8 cellular contexts compared by ENCODE assay signal in genomic region chr7:151058766-151059361, GRCh38. TPM values are rescaled to one million over a fixed set of nuclear protein-coding genes. Genes with fewer than 3 reads are reported as not detected.
A peak's percentile ranks its signal among the peaks of the same experiment; 100 is the strongest.
DNase-seq lines count a peak whose midpoint lies in the region; ATAC-seq and TF ChIP-seq lines count a peak whose summit lies in the region.

No MANE protein-coding gene starts in this region.

- no peaks in the 10 kb centered on the region for H3K27me3 ChIP-seq in neutrophil

- no peak for TF ChIP-seq CTCF in neutrophil (IDR thresholded peaks at IDR 0.05)

- peak; percentile 17 for DNase-seq in stimulated activated CD4-positive, alpha-beta T cell treated with anti-CD3 and anti-CD28 coated beads, Interleukin-4, amount 100 ng/mL, for 24 hours
- no peak for DNase-seq in stimulated activated CD4-positive, alpha-beta T cell treated with anti-CD3 and anti-CD28 coated beads, Interleukin-4, amount 100 ng/mL, for 4 hours
- no peak for DNase-seq in T-helper 17 cell
- peak; percentile 50 to 65 for DNase-seq in erythroblast (lab: John Stamatoyannopoulos, UW)

- H3K27ac Mint-ChIP-seq in T-helper 17 cell = peak overlapping the region; percentile 89

- H3K4me3 ChIP-seq in neutrophil (ENCODE audit: low read depth in 1 of 2, low read length in 1 of 2) = peak overlapping the region; percentile 69 to 88

- TF ChIP-seq POLR2A in erythroblast (IDR thresholded peaks at IDR 0.05; ENCODE audit: low read length) = no peak

- peaks cover 33 to 37% of the 10 kb centered on the region in 2 experiments for H3K4me1 ChIP-seq in neutrophil (ENCODE audit: control insufficient read depth in 1 of 2, insufficient read depth in 1 of 2, low read depth in 1 of 2, low read length in 1 of 2)

- H3K4me1 Mint-ChIP-seq in T-helper 17 cell = peaks cover 29% of the 10 kb centered on the region

- H3K9me3 ChIP-seq in T-helper 17 cell (ENCODE audit: control insufficient read depth, low read length, poor library complexity, severe bottlenecking) = no peaks in the 10 kb centered on the region
- H3K9me3 ChIP-seq in neutrophil = no peaks in the 10 kb centered on the region

- peaks cover under 1% of the 10 kb centered on the region for H3K36me3 ChIP-seq in neutrophil

- ATAC-seq in T-helper 17 cell (no peak), GM18502 (IDR thresholded peaks at IDR 0.05; ENCODE audit: poor library complexity, unreplicated experiment) (no peak), GM21360 (IDR thresholded peaks at IDR 0.05; ENCODE audit: unreplicated experiment) (no peak)
- ATAC-seq in activated CD4-positive, CD25-positive, alpha-beta regulatory T cell treated with anti-CD3 and anti-CD28 coated beads, Interleukin-2, amount 50 U/mL, for 24 hours = no peak

- no peaks in the 10 kb centered on the region for H3K27me3 Mint-ChIP-seq in T-helper 17 cell

- peak overlapping the region; percentile 96 for H3K4me3 Mint-ChIP-seq in T-helper 17 cell

- H3K27ac ChIP-seq in neutrophil = peak overlapping the region; percentile 82

- no peaks in the 10 kb centered on the region for H3K36me3 Mint-ChIP-seq in T-helper 17 cell (ENCODE audit: low read depth)

RNA-seq across cellular contexts. Expression of gene SLC4A2, which starts 0.5 kb away (rescaled TPM):
- 10 to 100 TPM; 48.9 to 61.3 TPM for total RNA-seq in T-helper 17 cell

RNA-seq across cellular contexts. Expression of gene CDK5, which starts 1.2 kb away (rescaled TPM):
- 1 to 10 TPM; 4.7 TPM for total RNA-seq in T-helper 17 cell

RNA-seq across cellular contexts. Expression of gene ASIC3, which starts 10.5 kb away (rescaled TPM):
- total RNA-seq in T-helper 17 cell = 1 to 10 TPM; 6.7 to 9.1 TPM

RNA-seq across cellular contexts. Expression of gene FASTK, which starts 21.7 kb away (rescaled TPM):
- total RNA-seq in T-helper 17 cell = 10 to 100 TPM; 67.7 to 82.2 TPM

RNA-seq across cellular contexts. Expression of gene TMUB1, which starts 24.4 kb away (rescaled TPM):
- total RNA-seq in T-helper 17 cell = 10 to 100 TPM; 46.6 to 52.4 TPM

Comparison
In these comparisons a context has a peak if more than half of its experiments do, and no peak if none do; other contexts are left out.
1. DNase-seq: peak in stimulated activated CD4-positive, alpha-beta T cell treated with anti-CD3 and anti-CD28 coated beads, Interleukin-4, amount 100 ng/mL, for 24 hours (single experiment) and erythroblast (2 of 2); none in stimulated activated CD4-positive, alpha-beta T cell treated with anti-CD3 and anti-CD28 coated beads, Interleukin-4, amount 100 ng/mL, for 4 hours (0 of 2) and T-helper 17 cell (0 of 3).